Comparison of ENCODE assay signal across 1 cellular context in genomic region chr11:99154277-99154676, GRCh38.
TF ChIP-seq lines count a peak whose summit lies in the region.

No MANE protein-coding gene starts in this region.

TF ChIP-seq in IMR-90, 13 proteins besides CTCF, POLR2A, EP300 and RAD21 (continued from another document):
- TF ChIP-seq MAZ (IDR thresholded peaks at IDR 0.05; ENCODE audit: borderline replicate concordance, low read depth, low read length) = no peak
